In genomic region chr2:39335930-39336329, GRCh38 we compare ENCODE assay signal across 26 cellular contexts.
"Had no signal": no experiment of that assay in that cellular context is flagged by ENCODE, and none has a peak within 500 bp of the region (broad histone marks: within the 10 kb centered on the region; RNA-seq: fewer than 3 reads in every experiment).

No MANE protein-coding gene starts in this region.

- H3K4me3 ChIP-seq: cardiac muscle cell had no signal

- H3K27me3 ChIP-seq: brain microvascular endothelial cell, cardiac muscle cell had no signal

- H3K27ac ChIP-seq: brain microvascular endothelial cell, cardiac muscle cell had no signal

- H3K36me3 ChIP-seq: cardiac muscle cell had no signal

- DNase-seq: activated CD4-positive, alpha-beta memory T cell treated with anti-CD3 and anti-CD28 coated beads for 36 hours; activated CD4-positive, alpha-beta T cell treated with anti-CD3 and anti-CD28 coated beads, Interleukin-2, amount 10 ng/mL, durations not matched to agents 7 days and 5 days; activated CD4-positive, CD25-positive, alpha-beta regulatory T cell; activated CD8-positive, alpha-beta memory T cell treated with anti-CD3 and anti-CD28 coated beads for 24 hours; activated gamma-delta T cell; activated naive CD4-positive, alpha-beta T cell treated with anti-CD3 and anti-CD28 coated beads for 36 hours; activated naive CD8-positive, alpha-beta T cell treated with anti-CD3 and anti-CD28 coated beads for 36 hours; activated T-cell treated with anti-CD3 and anti-CD28 coated beads, Interleukin-2, amount 50 U/mL, for 48 hours; brain microvascular endothelial cell; KG1; NCI-H1092; NCI-H1417; NCI-H1930; NCI-H2171 treated with DMSO at 0.1 percent for 48 hours; NCI-H226; NCI-H526 treated with DMSO at 0.1 percent for 48 hours; NCI-H82; OCI-M1; RPMI8226; SIG-M5; T-cell; T-helper 2 cell; T1000 had no signal

- ATAC-seq: activated T-helper 17 cell treated with anti-CD3 and anti-CD28 coated beads, Interleukin-2, amount 50 U/mL, for 72 hours; Panc1; T-cell had no signal
